8 cellular contexts compared by ENCODE assay signal in the genomic region with DNA sequence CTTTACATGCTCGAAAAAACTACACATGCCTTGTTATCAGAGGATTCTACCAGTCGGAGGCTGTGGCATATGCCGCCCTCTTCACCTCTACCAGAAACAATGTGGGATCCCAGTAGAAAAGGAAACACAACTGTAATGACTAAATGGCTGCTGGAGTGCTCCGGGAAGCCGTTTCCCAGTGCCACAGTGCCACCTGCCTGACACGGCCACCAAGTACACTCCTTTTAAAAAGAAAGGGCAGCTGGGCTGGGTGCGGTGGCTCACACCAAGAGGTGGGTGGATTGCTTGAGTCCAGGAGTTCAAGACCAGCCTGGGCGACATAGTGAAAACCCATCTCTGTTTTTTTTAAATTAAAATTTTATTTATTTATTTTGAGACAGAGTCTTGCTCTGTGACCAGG.
DNase-seq lines count a peak whose midpoint lies in the region; ATAC-seq, FAIRE-seq and TF ChIP-seq lines count a peak whose summit lies in the region.

No MANE protein-coding gene starts in this region.

- POLR2A ChIA-PET in AG04449 (lab: Yijun Ruan, JAX): no interaction called here

- H3K9me3 Mint-ChIP-seq in glutamatergic neuron (ENCODE audit: unreplicated experiment): peaks cover 5% of the 10 kb centered on the region

- no peak for TF ChIP-seq POLR2A in GM12891 (IDR thresholded peaks at IDR 0.05; ENCODE audit: low read depth, low read length)

- no peaks in the 10 kb centered on the region for H3K27me3 ChIP-seq in small intestine (ENCODE audit: control insufficient read depth in 2 of 2, insufficient read depth in 2 of 2, low read length in 2 of 2)

- DNase-seq in AG04449 (ENCODE audit: low read depth, low spot score) (no peak), GM10266 (ENCODE audit: extremely low spot score) (no peak), NCI-H2081 treated with DMSO at 0.1 percent for 48 hours (lab: John Stamatoyannopoulos, UW) (peak; percentile 40), UCSD-AML1 (lab: John Stamatoyannopoulos, UW; ENCODE audit: unreplicated experiment) (peak; percentile 75), glutamatergic neuron (peak; percentile 76), small intestine (peak; percentile 74), GM12891 (ENCODE audit: insufficient read length, low spot score) (no peak)

- H3K27ac ChIP-seq in small intestine (ENCODE audit: low read depth in 1 of 2, low read length in 1 of 2): peak overlapping the region in 1 of 2 donors; percentile 25

- H3K27me3 Mint-ChIP-seq in glutamatergic neuron (ENCODE audit: unreplicated experiment): peaks cover 2% of the 10 kb centered on the region

- H3K4me3 Mint-ChIP-seq in glutamatergic neuron (ENCODE audit: unreplicated experiment): no peak overlapping the region

- H3K27ac Mint-ChIP-seq in glutamatergic neuron (ENCODE audit: unreplicated experiment): no peak overlapping the region

- TF ChIP-seq CTCF in AG04449 (IDR thresholded peaks at IDR 0.05; ENCODE audit: insufficient read depth, low read length, missing control alignments) (peak; percentile 54), GM10266 (IDR thresholded peaks at IDR 0.05; ENCODE audit: control insufficient read depth, insufficient read depth, low read depth, missing control alignments) (peak; percentile 11), glutamatergic neuron (IDR thresholded peaks at IDR 0.05; ENCODE audit: partially characterized antibody, unreplicated experiment) (no peak)

- ATAC-seq in HG03565 (IDR thresholded peaks at IDR 0.05; ENCODE audit: unreplicated experiment): no peak

- no peaks in the 10 kb centered on the region for H3K9me3 ChIP-seq in small intestine (ENCODE audit: control insufficient read depth, low read depth)

- 12 to 29% (median 15%) methylated on average over 8 of the region's 8 CpGs for WGBS in small intestine, 3 donors

- H3K4me3 ChIP-seq in AG04449 (ENCODE audit: low read depth, low read length) (no peak overlapping the region), small intestine (ENCODE audit: low read depth in 1 of 2, low read length in 2 of 2) (no peak overlapping the region)

- CTCF ChIA-PET in AG04449 (lab: Yijun Ruan, JAX): interaction anchor here (0.8 to 5.9 kb wide), 37 partner anchors 10 to 437 kb away, joined by 3 to 85 read pairs (median 7); a partner anchor contains a TSS

- H3K4me1 Mint-ChIP-seq in glutamatergic neuron (ENCODE audit: low read depth, unreplicated experiment): peaks cover 2% of the 10 kb centered on the region

- no peaks in the 10 kb centered on the region for H3K36me3 ChIP-seq in small intestine (ENCODE audit: control insufficient read depth in 2 of 2, insufficient read depth in 2 of 2, low read length in 2 of 2)

- FAIRE-seq in small intestine (lab: Jason Lieb, UNC) (no peak), GM12891 (lab: Jason Lieb, UNC) (no peak)

- H3K4me1 ChIP-seq in small intestine (ENCODE audit: control insufficient read depth in 2 of 2, insufficient read depth in 1 of 2, low read depth in 1 of 2, low read length in 1 of 2): no peaks in the 10 kb centered on the region

- peaks cover 4% of the 10 kb centered on the region for H3K36me3 Mint-ChIP-seq in glutamatergic neuron (ENCODE audit: unreplicated experiment)

TF ChIP-seq in GM12891, 5 proteins besides CTCF, POLR2A, EP300 and RAD21:
- TF ChIP-seq POLR2AphosphoS5 (IDR thresholded peaks at IDR 0.05; ENCODE audit: low read depth, low read length): no peak
- no peak for TF ChIP-seq POU2F2 (IDR thresholded peaks at IDR 0.05; ENCODE audit: low read depth, low read length)
- no peak for TF ChIP-seq SPI1 (IDR thresholded peaks at IDR 0.05; ENCODE audit: low read depth, low read length)
TF ChIP-seq in GM12891: peak in this region for 0.

Comparison
In these comparisons a context has a peak if more than half of its experiments do, and no peak if none do; other contexts are left out.
1. DNase-seq: peak in NCI-H2081 treated with DMSO at 0.1 percent for 48 hours (single experiment), UCSD-AML1 (single experiment), glutamatergic neuron (single experiment) and small intestine (single experiment); none in AG04449 (single experiment), GM10266 (single experiment) and GM12891 (single experiment).